9 cellular contexts compared by ENCODE assay signal in genomic region chr17:39754958-39755549, GRCh38. TPM values are rescaled to one million over a fixed set of nuclear protein-coding genes. Genes with fewer than 3 reads are reported as not detected.
DNase-seq lines count a peak whose midpoint lies in the region; ATAC-seq and TF ChIP-seq lines count a peak whose summit lies in the region.
"Had no signal": no experiment of that assay in that cellular context is flagged by ENCODE, and none has a peak within 500 bp of the region (broad histone marks: within the 10 kb centered on the region; RNA-seq: fewer than 3 reads in every experiment).

No MANE protein-coding gene starts in this region.

- H3K9me3 ChIP-seq in BE2C, result no peaks in the 10 kb centered on the region
- no peaks in the 10 kb centered on the region for H3K9me3 ChIP-seq in KOPT-K1 (ENCODE audit: insufficient read depth, low read length, poor library complexity, severe bottlenecking)
- H3K9me3 ChIP-seq in mammary epithelial cell (replicated peaks; ENCODE audit: insufficient read depth, low read length), result no peaks in the 10 kb centered on the region
- no peaks in the 10 kb centered on the region for H3K9me3 ChIP-seq in upper lobe of right lung

- DNase-seq in BE2C, result no peak
- DNase-seq in mammary epithelial cell, result no peak
- DNase-seq in mesendoderm, result peak; percentile 66
- DNase-seq in upper lobe of right lung, result no peak
- DNase-seq in epidermal melanocyte (ENCODE audit: insufficient read length, low spot score), result no peak
- no peak for DNase-seq in UCSD-AML1 (lab: John Stamatoyannopoulos, UW; ENCODE audit: unreplicated experiment)

- dilution Hi-C loops in mammary epithelial cell (cut with HindIII; ENCODE audit: low sequenced_read_pairs), result no loop called here

- TF ChIP-seq CTCF in BE2C (IDR thresholded peaks at IDR 0.05; ENCODE audit: low read depth, low read length), result no peak
- TF ChIP-seq CTCF in mammary epithelial cell (conservative IDR thresholded peaks at IDR 0.05 in 1 of 2, IDR thresholded peaks at IDR 0.05 in 1 of 2; ENCODE audit: extremely low read depth in 1 of 2, insufficient read depth in 1 of 2, low read depth in 1 of 2, low read length in 2 of 2), result no peak
- no peak for TF ChIP-seq CTCF in upper lobe of right lung (IDR thresholded peaks at IDR 0.05)

- peak overlapping the region; percentile 92 for H3K56ac ChIP-seq in mesendoderm (ENCODE audit: low read length)

- H3K9ac ChIP-seq in mammary epithelial cell (ENCODE audit: insufficient read depth, low read length) (peak overlapping the region; percentile 56), mesendoderm (ENCODE audit: low read length) (peak overlapping the region; percentile 74)

- H2BK5ac ChIP-seq in mesendoderm (ENCODE audit: low read length), result no peak overlapping the region

- H3K79me2 ChIP-seq in mammary epithelial cell (ENCODE audit: insufficient read depth, low read length), result no peaks in the 10 kb centered on the region
- no peaks in the 10 kb centered on the region for H3K79me2 ChIP-seq in mesendoderm (ENCODE audit: control insufficient read depth, insufficient read depth, low read length)

- no peak overlapping the region for H2BK15ac ChIP-seq in mesendoderm (replicated peaks; ENCODE audit: low read depth)

- H3K27me3 ChIP-seq in BE2C (peaks cover 48% of the 10 kb centered on the region), mammary epithelial cell (ENCODE audit: insufficient read depth, low read length) (peaks cover 2% of the 10 kb centered on the region), mesendoderm (ENCODE audit: insufficient read depth, low read length, poor library complexity) (no peaks in the 10 kb centered on the region), upper lobe of right lung (no peaks in the 10 kb centered on the region)

- no peaks in the 10 kb centered on the region for H3K4me1 ChIP-seq in BE2C
- peaks cover 14% of the 10 kb centered on the region for H3K4me1 ChIP-seq in mammary epithelial cell (ENCODE audit: insufficient read depth, low read length)
- peaks cover 4% of the 10 kb centered on the region for H3K4me1 ChIP-seq in mesendoderm (ENCODE audit: control insufficient read depth, low read depth, low read length)
- peaks cover 13% of the 10 kb centered on the region for H3K4me1 ChIP-seq in upper lobe of right lung

- H2BK120ac ChIP-seq in mesendoderm (ENCODE audit: low read depth, low read length), result no peak overlapping the region

- ATAC-seq in upper lobe of right lung (no peak), HG03521 (IDR thresholded peaks at IDR 0.05; ENCODE audit: unreplicated experiment) (no peak)

- H3K4me3 ChIP-seq in BE2C (ENCODE audit: low read depth, low read length) (peak overlapping the region; percentile 71), mammary epithelial cell (replicated peaks in 1 of 3; ENCODE audit: insufficient read depth in 1 of 3, low read depth in 2 of 3, low read length in 3 of 3) (peak overlapping the region; percentile 67 to 76 (median 73)), mesendoderm (ENCODE audit: low read length) (no peak overlapping the region), upper lobe of right lung (peak overlapping the region; percentile 64)

- H3K4me2 ChIP-seq in mammary epithelial cell (ENCODE audit: insufficient read depth, low read depth, low read length), result peak overlapping the region; percentile 98
- H3K4me2 ChIP-seq in mesendoderm (ENCODE audit: low read length), result no peak overlapping the region

- CTCF ChIA-PET in mammary epithelial cell (lab: Charles Lee; ENCODE audit: low non-redundant PET), result interaction anchor here (0.7 kb wide), 1 partner anchor 133 kb away, joined by 4 read pairs; no protein-coding TSS in a partner anchor

- no peak overlapping the region for H3K4ac ChIP-seq in mesendoderm (ENCODE audit: low read depth, low read length)

- no TSS peak for BruUV-seq in mammary epithelial cell (replicated peaks; lab: Mats Ljungman, UMichigan)

- intact Hi-C loops in mammary epithelial cell (cut with micrococcal nuclease), result loop anchor here (1.0 to 10.0 kb wide), 6 partner anchors 25 to 550 kb away; partner anchors contain the start of genes IKZF3, MIEN1 and RPL19
- intact Hi-C loops in upper lobe of right lung (cut with DNase I), result loop anchor here (10.0 kb wide), 1 partner anchor 130 kb away; the partner anchor contains the start of gene PPP1R1B

- H2AFZ ChIP-seq in mammary epithelial cell (ENCODE audit: low read depth, low read length), result peak overlapping the region; percentile 97

- in situ Hi-C loops in mammary epithelial cell (cut with MboI; ENCODE audit: low sequenced_read_pairs in 2 of 2), result loop anchor here (5.0 kb wide), 1 partner anchor 133 kb away; no protein-coding TSS in a partner anchor

- no peak overlapping the region for H3K23ac ChIP-seq in mesendoderm (ENCODE audit: low read length)

- no peak overlapping the region for H2AK5ac ChIP-seq in mesendoderm (ENCODE audit: low read length)

- H3K27ac ChIP-seq in KOPT-K1 (ENCODE audit: low read depth, low read length, poor library complexity, severe bottlenecking) (peak overlapping the region; percentile 95), mammary epithelial cell (ENCODE audit: insufficient read depth, low read depth, low read length) (no peak overlapping the region), mesendoderm (ENCODE audit: low read depth, low read length) (peak overlapping the region; percentile 33), upper lobe of right lung (peak overlapping the region; percentile 98)

- peak overlapping the region; percentile 75 for H3K18ac ChIP-seq in mesendoderm (ENCODE audit: low read length)

- H3K79me1 ChIP-seq in mesendoderm (ENCODE audit: low read length), result no peaks in the 10 kb centered on the region

- H4K8ac ChIP-seq in mesendoderm (ENCODE audit: low read depth, low read length), result no peak overlapping the region

- 42% methylated on average over 9 of the region's 21 CpGs for WGBS in mammary epithelial cell (ENCODE audit: low coverage, missing lambda C conversion rate)
- no CpG with 5 or more reads among the region's 21 CpGs for WGBS in mesendoderm (ENCODE audit: extremely low coverage, insufficient coverage, low lambda C conversion rate)

- H3K36me3 ChIP-seq in BE2C, result no peaks in the 10 kb centered on the region
- no peaks in the 10 kb centered on the region for H3K36me3 ChIP-seq in KOPT-K1 (ENCODE audit: insufficient read depth, low read length)
- no peaks in the 10 kb centered on the region for H3K36me3 ChIP-seq in mammary epithelial cell (ENCODE audit: insufficient read depth, low read length)
- H3K36me3 ChIP-seq in mesendoderm (ENCODE audit: control insufficient read depth, insufficient read depth, low read length), result no peaks in the 10 kb centered on the region
- H3K36me3 ChIP-seq in upper lobe of right lung, result no peaks in the 10 kb centered on the region

- H4K20me1 ChIP-seq in mammary epithelial cell (ENCODE audit: insufficient read depth, low read length), result no peaks in the 10 kb centered on the region

- H4K5ac ChIP-seq in mesendoderm (ENCODE audit: low read length), result no peak overlapping the region

RNA-seq across cellular contexts. Expression of gene GRB7, which starts 17.3 kb away (rescaled TPM):
- not detected for polyA plus RNA-seq in BE2C (2012; ENCODE audit: insufficient read depth, insufficient read length, low read depth)
- 10 to 100 TPM in 1 of 2 donors, 1 to 10 TPM in 1; 1.5 to 18.2 TPM for total RNA-seq in mammary epithelial cell
- polyA plus RNA-seq in mammary epithelial cell, result 9.9 TPM
- 9.1 TPM for polyA minus RNA-seq in mammary epithelial cell
- polyA plus RNA-seq in mesendoderm (2013, experiment 1 of 2), result 18.5 TPM
- 18.7 TPM for polyA plus RNA-seq in mesendoderm (2013, experiment 2 of 2)
- 25.0 TPM for total RNA-seq in upper lobe of right lung
- total RNA-seq: myocyte had no signal

RNA-seq across cellular contexts. Expression of gene MIEN1, which starts 24.7 kb away (rescaled TPM):
- polyA plus RNA-seq in BE2C (2012; ENCODE audit: insufficient read depth, insufficient read length, low read depth), result 56.4 TPM
- total RNA-seq in mammary epithelial cell (10 to 100 TPM; 10.2 to 36.8 TPM), upper lobe of right lung (48.5 TPM)
- 47.4 TPM for polyA plus RNA-seq in mammary epithelial cell
- polyA minus RNA-seq in mammary epithelial cell, result 29.8 TPM
- 27.3 TPM for polyA plus RNA-seq in mesendoderm (2013, experiment 1 of 2)
- 29.9 TPM for polyA plus RNA-seq in mesendoderm (2013, experiment 2 of 2)

RNA-seq across cellular contexts. Expression of gene ERBB2, which starts 55.2 kb away (rescaled TPM):
- polyA plus RNA-seq in BE2C (2012; ENCODE audit: insufficient read depth, insufficient read length, low read depth), result 2.5 TPM
- total RNA-seq in mammary epithelial cell (10 to 100 TPM; 54.3 to 66.5 TPM), upper lobe of right lung (97.5 TPM)
- 28.4 TPM for polyA plus RNA-seq in mammary epithelial cell
- polyA minus RNA-seq in mammary epithelial cell, result 222 TPM
- 73.2 TPM for polyA plus RNA-seq in mesendoderm (2013, experiment 1 of 2)
- 72.9 TPM for polyA plus RNA-seq in mesendoderm (2013, experiment 2 of 2)
